Comparison of ENCODE assay signal across 1 cellular context in the genomic region with DNA sequence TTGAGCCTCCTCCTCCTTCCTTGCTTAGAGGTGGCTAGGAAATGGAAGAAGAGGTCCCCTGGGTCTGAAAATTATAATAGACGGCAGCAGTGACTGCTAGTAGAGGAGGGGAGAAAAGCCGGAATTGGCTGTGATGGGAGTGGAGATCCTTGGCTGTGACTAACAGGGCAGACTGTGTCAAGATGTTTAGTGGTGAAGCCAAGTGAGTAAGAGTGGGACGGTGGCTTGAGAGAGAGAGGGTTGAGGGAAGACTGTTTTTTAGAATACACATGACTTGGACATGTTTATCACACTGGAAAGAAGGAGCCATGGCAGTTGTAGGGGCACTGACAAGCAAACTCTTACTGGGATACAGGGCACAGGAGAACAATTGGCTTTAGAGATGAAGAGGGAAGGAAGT.
TF ChIP-seq lines count a peak whose summit lies in the region.

No MANE protein-coding gene starts in this region.

TF ChIP-seq in IMR-90, 13 proteins besides CTCF, POLR2A, EP300 and RAD21 (continued from another document):
- no peak for TF ChIP-seq MAFK (IDR thresholded peaks at IDR 0.05; ENCODE audit: low read depth, low read length)
- TF ChIP-seq RFX5 (IDR thresholded peaks at IDR 0.05; ENCODE audit: low read depth, low read length), result no peak
- TF ChIP-seq, protein P1, sequence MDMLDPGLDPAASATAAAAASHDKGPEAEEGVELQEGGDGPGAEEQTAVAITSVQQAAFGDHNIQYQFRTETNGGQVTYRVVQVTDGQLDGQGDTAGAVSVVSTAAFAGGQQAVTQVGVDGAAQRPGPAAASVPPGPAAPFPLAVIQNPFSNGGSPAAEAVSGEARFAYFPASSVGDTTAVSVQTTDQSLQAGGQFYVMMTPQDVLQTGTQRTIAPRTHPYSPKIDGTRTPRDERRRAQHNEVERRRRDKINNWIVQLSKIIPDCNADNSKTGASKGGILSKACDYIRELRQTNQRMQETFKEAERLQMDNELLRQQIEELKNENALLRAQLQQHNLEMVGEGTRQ (IDR thresholded peaks at IDR 0.05; ENCODE audit: low read depth, low read length), result no peak
TF ChIP-seq in IMR-90: peak in this region for 0.
